In the genomic region with DNA sequence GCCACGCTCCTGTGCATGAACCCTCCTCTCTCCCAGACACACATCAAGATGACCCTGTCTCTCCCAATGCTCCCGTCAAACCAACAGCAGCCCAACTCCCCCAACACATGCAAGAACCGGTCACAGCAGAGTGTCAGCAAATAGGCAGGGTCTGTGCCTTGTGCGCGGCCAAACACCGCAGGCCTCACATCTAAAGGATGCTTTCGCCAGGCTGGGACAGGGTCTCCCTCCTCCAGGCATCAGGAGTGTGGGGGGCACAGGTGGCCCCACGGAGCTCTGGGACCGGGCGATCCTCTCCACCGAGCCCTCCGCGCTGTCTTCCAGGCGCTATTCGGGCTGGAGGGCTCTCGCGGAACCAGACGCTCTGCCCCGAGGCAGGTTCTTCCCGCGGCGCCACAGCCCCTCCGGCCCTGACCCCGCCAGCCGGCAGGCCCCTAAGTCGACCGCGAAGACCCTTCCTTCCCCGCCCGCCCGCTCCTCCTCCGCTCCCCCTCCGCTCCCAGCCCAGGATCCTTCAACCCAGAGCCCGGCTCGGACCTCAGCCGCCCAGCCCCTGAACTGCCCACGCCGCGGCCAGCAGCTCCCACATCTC, we compare ENCODE assay signal across 8 cellular contexts. TPM values are rescaled to one million over a fixed set of nuclear protein-coding genes. Genes with fewer than 3 reads are reported as not detected.
A peak's percentile ranks its signal among the peaks of the same experiment; 100 is the strongest.
DNase-seq lines count a peak whose midpoint lies in the region; ATAC-seq and TF ChIP-seq lines count a peak whose summit lies in the region.

No MANE protein-coding gene starts in this region.

- peaks cover 25% of the 10 kb centered on the region for H3K27me3 Mint-ChIP-seq in H9 (ENCODE audit: low read depth)

- H3K56ac ChIP-seq in H9 (ENCODE audit: insufficient read length, low read depth, low read length): no peak overlapping the region

- H2BK15ac ChIP-seq in H9 (ENCODE audit: low read depth, low read length): no peak overlapping the region

- no peaks in the 10 kb centered on the region for H4K20me1 ChIP-seq in H9 (ENCODE audit: control insufficient read depth, insufficient read depth, insufficient read length)

- no peak overlapping the region for H3K4ac ChIP-seq in H9 (ENCODE audit: low read depth, low read length)

- H3K4me1 ChIP-seq in H9 (ENCODE audit: insufficient read depth, low read length): no peaks in the 10 kb centered on the region; the same call in 1 of the 2 replicates
- H3K4me1 ChIP-seq in psoas muscle: peaks cover 6% of the 10 kb centered on the region

- H3K36me3 Mint-ChIP-seq in H9 (ENCODE audit: insufficient read depth in 1 of 3, low read depth in 3 of 3): no peaks in the 10 kb centered on the region; a peak in 1 of 7 replicates

- H3K79me1 ChIP-seq in H9 (ENCODE audit: insufficient read depth, low read depth, low read length, poor library complexity, severe bottlenecking): peaks cover 4% of the 10 kb centered on the region

- peak overlapping the region; percentile 10 to 67 (median 35); a peak in 2 of 7 replicates for H3K27ac Mint-ChIP-seq in H9

- H3K27me3 ChIP-seq in H9 (ENCODE audit: insufficient read depth, low read length) (peaks cover 5% of the 10 kb centered on the region; the same call in 1 of the 2 replicates), psoas muscle (ENCODE audit: insufficient read depth in 3 of 3, low read length in 2 of 3) (no peaks in the 10 kb centered on the region)

- no peak overlapping the region for H2BK120ac ChIP-seq in H9 (ENCODE audit: low read depth, low read length, poor library complexity, severe bottlenecking)

- H4K5ac ChIP-seq in H9 (ENCODE audit: insufficient read length, low read depth, low read length): no peak overlapping the region

- WGBS in H9 (ENCODE audit: extremely low coverage, insufficient read length, low lambda C conversion rate): no CpG with 5 or more reads among the region's 39 CpGs
- WGBS in psoas muscle, 3 donors: 2 to 5% (median 3%) methylated on average over 36 to 39 of the region's 39 CpGs

- peaks cover 15% of the 10 kb centered on the region for H3K23me2 ChIP-seq in H9 (ENCODE audit: insufficient read length, low read depth, low read length, poor library complexity, severe bottlenecking)

- H3K4me2 ChIP-seq in H9 (ENCODE audit: insufficient read depth, insufficient read length, low read length): peak overlapping the region; percentile 87

- no peak overlapping the region for H2BK12ac ChIP-seq in H9 (ENCODE audit: insufficient read length, low read depth, low read length)

- H2AFZ ChIP-seq in H9 (ENCODE audit: low read length): no peak overlapping the region

- H3K9me3 Mint-ChIP-seq in H9: no peaks in the 10 kb centered on the region

- peak; percentile 8 to 26 (median 16) for ATAC-seq in psoas muscle

- H3K4me3 ChIP-seq in psoas muscle: peak overlapping the region; percentile 96

- H3K18ac ChIP-seq in H9 (ENCODE audit: insufficient read length, low read depth, low read length): no peak overlapping the region

- H3K4me1 Mint-ChIP-seq in H9: peaks cover 29 to 33% of the 10 kb centered on the region in 2 experiments

- H3K27ac ChIP-seq in H9 (ENCODE audit: insufficient read length, low read depth, low read length) (no peak overlapping the region), psoas muscle (peak overlapping the region; percentile 91)

- no peak overlapping the region for H2BK20ac ChIP-seq in H9 (ENCODE audit: low read depth, low read length, poor library complexity, severe bottlenecking)

- H2AK5ac ChIP-seq in H9 (ENCODE audit: insufficient read length, low read length): no peak overlapping the region

- peak overlapping the region; percentile 89 to 93 for H3K4me3 Mint-ChIP-seq in H9

- peaks cover 2% of the 10 kb centered on the region; the same call in 1 of the 2 replicates for H3K79me2 ChIP-seq in H9 (ENCODE audit: insufficient read depth, low read length)

- H3K9me3 ChIP-seq in H9 (ENCODE audit: control insufficient read depth, low read depth, low read length) (no peaks in the 10 kb centered on the region), psoas muscle (no peaks in the 10 kb centered on the region)

- intact Hi-C loops in psoas muscle (cut with DNase I): loop anchor here (10.0 kb wide), 2 partner anchors 92 to 302 kb away; a partner anchor contains a TSS

- DNase-seq in DMS79 treated with DMSO at 0.1 percent for 48 hours (lab: John Stamatoyannopoulos, UW) (peak; percentile 52), H9 (peak; percentile 57), NCI-H526 (lab: John Stamatoyannopoulos, UW) (peak; percentile 68 to 80), amniotic epithelial cell (ENCODE audit: low read depth) (peak; percentile 9), hepatic stellate cell (ENCODE audit: low spot score) (peak; percentile 17), psoas muscle (peak; percentile 18 to 50), activated gamma-delta T cell (lab: John Stamatoyannopoulos, UW) (no peak), cerebellar nuclear complex (lab: John Stamatoyannopoulos, UW) (no peak)

- peaks cover 0 to 4% of the 10 kb centered on the region in 2 donors for H3K36me3 ChIP-seq in psoas muscle (ENCODE audit: insufficient read depth in 1 of 2, low read depth in 1 of 2)

- H3K14ac ChIP-seq in H9 (ENCODE audit: insufficient read depth, low read length): peak overlapping the region; percentile 38; the same call in 1 of the 2 replicates

- peak overlapping the region; percentile 12 for H3K9ac ChIP-seq in H9 (ENCODE audit: extremely low read depth, insufficient read length, low read length)

- H3K23ac ChIP-seq in H9 (ENCODE audit: insufficient read length, low read depth, low read length): no peak overlapping the region

- H2BK5ac ChIP-seq in H9 (ENCODE audit: insufficient read length, low read length): no peak overlapping the region

- no peak overlapping the region for H4K8ac ChIP-seq in H9 (replicated peaks; ENCODE audit: insufficient read length, low read depth, low read length)

- TF ChIP-seq CTCF in H9 (conservative IDR thresholded peaks at IDR 0.05) (no peak), psoas muscle (IDR thresholded peaks at IDR 0.05) (no peak)

- no peak overlapping the region for H3T11ph ChIP-seq in H9 (ENCODE audit: low read length)

- H4K91ac ChIP-seq in H9 (ENCODE audit: insufficient read length, low read depth, low read length): no peak overlapping the region

RNA-seq across cellular contexts. Expression of a gene that starts 0.4 kb away (rescaled TPM):
- total RNA-seq in H9 (2021): 29.5 and 31.4 TPM in 2 replicates
- total RNA-seq in psoas muscle: 10 to 100 TPM; 17.9 to 28.3 (median 25.1) TPM
- polyA plus RNA-seq in psoas muscle: 10 to 100 TPM; 11.1 to 33.1 (median 29.5) TPM

RNA-seq across cellular contexts. Expression of a gene that starts 33.7 kb away (rescaled TPM):
- 0.07 and 0.17 TPM in 2 replicates for total RNA-seq in H9 (2021)
- under 1 TPM in 3 of 4 donors, not detected in 1; 0.04 to 0.28 (median 0.06) TPM for total RNA-seq in psoas muscle
- polyA plus RNA-seq in psoas muscle: under 1 TPM; 0.03 to 0.18 (median 0.08) TPM

Comparison
In these comparisons a context has a peak if more than half of its experiments do, and no peak if none do; other contexts are left out.
1. DNase-seq: peak in DMS79 treated with DMSO at 0.1 percent for 48 hours (single experiment), H9 (single experiment), NCI-H526 (2 of 2), amniotic epithelial cell (single experiment), hepatic stellate cell (single experiment) and psoas muscle (2 of 2); none in activated gamma-delta T cell (single experiment) and cerebellar nuclear complex (0 of 2).